ENCODE assay signal across 20 cellular contexts in genomic region chr19:39672473-39672872, GRCh38. TPM values are rescaled to one million over a fixed set of nuclear protein-coding genes. Genes with fewer than 3 reads are reported as not detected.
"Had no signal": no experiment of that assay in that cellular context is flagged by ENCODE, and none has a peak within 500 bp of the region (broad histone marks: within the 10 kb centered on the region; RNA-seq: fewer than 3 reads in every experiment).

No MANE protein-coding gene starts in this region.

- FAIRE-seq: small intestine, urothelium cell line had no signal

- DNase-seq: stimulated activated naive CD4-positive, alpha-beta T cell treated with Interleukin-2 at 50 U/mL for 16 hours had no signal

- H3K36me3 ChIP-seq: heart right ventricle, neutrophil, right atrium auricular region had no signal

- H3K4me3 Mint-ChIP-seq: endodermal cell, type B pancreatic cell had no signal

- H3K27me3 ChIP-seq: right atrium auricular region had no signal

- H3K36me3 Mint-ChIP-seq: naive thymus-derived CD8-positive, alpha-beta T cell; type B pancreatic cell had no signal

- H3K4me3 ChIP-seq: coronary artery, heart right ventricle, right atrium auricular region had no signal

- H3K27ac Mint-ChIP-seq: endodermal cell, type B pancreatic cell had no signal

- H3K27ac ChIP-seq: coronary artery, heart right ventricle, neutrophil, right atrium auricular region had no signal

- H3K9me3 ChIP-seq: heart right ventricle, neutrophil, right atrium auricular region had no signal

- H3K4me1 Mint-ChIP-seq: endodermal cell had no signal

- H3K4me1 ChIP-seq: right atrium auricular region had no signal

- H3K9me3 Mint-ChIP-seq: type B pancreatic cell had no signal

RNA-seq across cellular contexts. Expression of gene LGALS16, which starts 16.8 kb away (rescaled TPM):
- total RNA-seq: dermis microvascular lymphatic vessel endothelial cell; endodermal cell; endothelial cell of umbilical vein; glomerular endothelial cell; heart right ventricle; lower leg skin; mammary epithelial cell; mesenteric fat pad; mononuclear cell; naive thymus-derived CD8-positive, alpha-beta T cell; osteoblast; pulmonary artery endothelial cell; right atrium auricular region had no signal
- polyA plus RNA-seq: endothelial cell of umbilical vein; heart right ventricle; mammary epithelial cell; naive thymus-derived CD8-positive, alpha-beta T cell; neural cell; small intestine had no signal

RNA-seq across cellular contexts. Expression of gene LGALS14, which starts 31.8 kb away (rescaled TPM):
- total RNA-seq: dermis microvascular lymphatic vessel endothelial cell; endodermal cell; endothelial cell of umbilical vein; glomerular endothelial cell; heart right ventricle; lower leg skin; mammary epithelial cell; mesenteric fat pad; naive thymus-derived CD8-positive, alpha-beta T cell; osteoblast; pulmonary artery endothelial cell; right atrium auricular region had no signal
- polyA plus RNA-seq: endothelial cell of umbilical vein; heart right ventricle; mammary epithelial cell; naive thymus-derived CD8-positive, alpha-beta T cell; small intestine had no signal
